Comparison of ENCODE assay signal across 1 cellular context in the genomic region with DNA sequence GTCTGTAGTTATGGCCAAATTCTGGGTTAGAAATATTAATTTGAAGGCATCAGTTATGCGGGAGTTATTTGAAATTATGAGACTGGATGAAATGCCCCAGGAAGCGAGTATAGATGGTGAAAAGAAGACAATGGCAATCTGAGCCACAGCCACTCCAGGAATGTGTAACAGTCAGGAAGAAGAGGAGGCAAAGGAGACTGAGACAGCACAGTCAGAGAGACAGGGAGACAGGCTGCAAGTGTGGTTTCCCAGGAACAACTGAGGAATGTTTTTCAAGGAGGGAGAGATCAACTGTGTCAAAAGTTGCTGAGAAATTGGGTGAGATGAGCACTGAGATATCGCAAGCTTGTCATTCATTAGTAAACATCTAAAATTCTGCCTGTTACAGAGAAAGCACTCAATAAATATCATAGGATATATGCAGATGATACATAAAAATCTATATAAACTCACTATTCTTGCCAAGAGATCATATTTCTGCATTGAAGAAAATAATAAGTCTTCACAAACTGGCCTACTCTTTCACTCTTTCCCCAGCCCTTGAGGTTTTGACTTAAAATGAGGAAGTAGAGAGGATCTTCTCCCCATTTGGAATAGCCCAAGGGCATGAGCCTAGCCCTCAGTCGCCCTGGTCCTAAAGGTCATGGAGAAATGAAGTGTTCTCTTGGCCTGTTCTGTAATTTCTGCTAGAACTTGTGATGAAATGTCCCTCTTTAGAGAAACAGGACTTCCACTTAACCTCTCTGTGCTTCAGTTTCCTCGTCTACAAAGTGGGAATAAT.
TF ChIP-seq lines count a peak whose summit lies in the region.

No MANE protein-coding gene starts in this region.

TF ChIP-seq in SK-N-SH, 30 proteins besides CTCF, POLR2A, EP300 and RAD21 (continued from another document):
- TF ChIP-seq, protein P1, sequence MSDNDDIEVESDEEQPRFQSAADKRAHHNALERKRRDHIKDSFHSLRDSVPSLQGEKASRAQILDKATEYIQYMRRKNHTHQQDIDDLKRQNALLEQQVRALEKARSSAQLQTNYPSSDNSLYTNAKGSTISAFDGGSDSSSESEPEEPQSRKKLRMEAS (IDR thresholded peaks at IDR 0.05; ENCODE audit: low read depth) = no peak
- TF ChIP-seq RCOR1 (IDR thresholded peaks at IDR 0.05; ENCODE audit: low read length) (no peak), TAF1 (IDR thresholded peaks at IDR 0.05; ENCODE audit: borderline replicate concordance, low read depth, low read length) (no peak), TCF12 (IDR thresholded peaks at IDR 0.05) (no peak; the same call in 1 of the 2 replicates), NRF1 (IDR thresholded peaks at IDR 0.05; ENCODE audit: low read depth, low read length) (no peak)
- TF ChIP-seq, protein P2, sequence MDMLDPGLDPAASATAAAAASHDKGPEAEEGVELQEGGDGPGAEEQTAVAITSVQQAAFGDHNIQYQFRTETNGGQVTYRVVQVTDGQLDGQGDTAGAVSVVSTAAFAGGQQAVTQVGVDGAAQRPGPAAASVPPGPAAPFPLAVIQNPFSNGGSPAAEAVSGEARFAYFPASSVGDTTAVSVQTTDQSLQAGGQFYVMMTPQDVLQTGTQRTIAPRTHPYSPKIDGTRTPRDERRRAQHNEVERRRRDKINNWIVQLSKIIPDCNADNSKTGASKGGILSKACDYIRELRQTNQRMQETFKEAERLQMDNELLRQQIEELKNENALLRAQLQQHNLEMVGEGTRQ (IDR thresholded peaks at IDR 0.05; ENCODE audit: borderline replicate concordance, low read depth, low read length) = no peak
